Comparison of ENCODE assay signal across 9 cellular contexts in the genomic region with DNA sequence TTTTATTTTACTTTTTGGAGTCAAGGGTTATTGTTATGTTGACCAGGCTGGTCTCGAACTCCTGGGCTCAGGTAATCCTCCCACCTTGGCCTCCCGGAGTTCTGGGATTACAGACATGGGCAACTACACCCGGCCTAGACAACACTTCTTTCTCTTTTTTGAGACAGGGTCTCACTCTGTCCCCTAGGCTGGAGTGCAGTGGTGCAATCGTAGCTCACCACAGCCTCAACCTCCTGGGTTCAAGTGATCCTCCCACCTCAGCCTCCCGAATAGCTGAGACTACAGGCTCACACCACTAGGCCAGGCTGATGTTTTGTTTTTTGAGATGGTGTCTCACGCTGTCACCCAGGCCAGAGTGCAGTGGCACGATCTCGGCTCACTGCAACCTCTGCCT. TPM values are rescaled to one million over a fixed set of nuclear protein-coding genes. Genes with fewer than 3 reads are reported as not detected.
DNase-seq lines count a peak whose midpoint lies in the region; ATAC-seq, FAIRE-seq and TF ChIP-seq lines count a peak whose summit lies in the region.
"Not testable (repeated sequence)": the region's sequence is repeated elsewhere in the genome, so short reads cannot be mapped to it uniquely, and the experiment has no call there.
"Had no signal": no experiment of that assay in that cellular context is flagged by ENCODE, and none has a peak within 500 bp of the region (broad histone marks: within the 10 kb centered on the region; RNA-seq: fewer than 3 reads in every experiment).

No MANE protein-coding gene starts in this region.

- DNase-seq in CD8-positive, alpha-beta T cell; PC-9; activated B cell treated with CpG ODN at 0.5 μM for 24 hours; activated naive CD4-positive, alpha-beta T cell treated with anti-CD3 and anti-CD28 coated beads, Interleukin-2, amount 10 ng/mL, durations not matched to agents 7 days and 5 days; H1 (ENCODE audit: low read depth in 1 of 2, low spot score in 2 of 2); memory B cell (ENCODE audit: low spot score in 2 of 2); nephron progenitor cell; transverse colon: not testable (repeated sequence)

- H3K56ac ChIP-seq in H1 (replicated peaks; ENCODE audit: insufficient read length, low read depth, low read length) = not testable (repeated sequence)

- FAIRE-seq in H1 (lab: Jason Lieb, UNC) = not testable (repeated sequence)

- not testable (repeated sequence) for H3K9me2 ChIP-seq in PC-9 (ENCODE audit: insufficient read depth)

- not testable (repeated sequence) for H3K18ac ChIP-seq in H1 (ENCODE audit: extremely low read depth, low read length)

- not testable (repeated sequence) for H4K8ac ChIP-seq in H1 (ENCODE audit: extremely low read depth, insufficient read depth, low read length)

- WGBS in H1 (ENCODE audit: extremely low coverage in 1 of 2, insufficient coverage in 1 of 2, insufficient read length in 1 of 2, insufficient replicate concordance in 2 of 2, low coverage in 1 of 2, low lambda C conversion rate in 2 of 2, missing lambda C conversion rate in 1 of 2), 2 experiments = 87% methylated on average over 8 of the region's 8 CpGs; no CpG with 5 or more reads in 1 of the 2 experiments
- 81% methylated on average over 8 of the region's 8 CpGs; no CpG with 5 or more reads in 1 of the 2 donors for WGBS in transverse colon (ENCODE audit: low coverage in 1 of 2), 2 donors

- not testable (repeated sequence) for H3K9ac ChIP-seq in H1 (replicated peaks in 1 of 4; ENCODE audit: extremely low read depth in 1 of 4, low read depth in 3 of 4, low read length in 3 of 4)

- intact Hi-C loops in CD8-positive, alpha-beta T cell (cut with DNase I, micrococcal nuclease) = loop anchor here (2.0 to 10.0 kb wide), 8 partner anchors 15 to 469 kb away; partner anchors contain the start of genes MAP4K2 (in 2 of the 2), ZNHIT2 (in 2 of the 2), ARL2 (in 1 of the 2) and CDC42EP2 (in 1 of the 2)
- intact Hi-C loops in PC-9 (cut with micrococcal nuclease; ENCODE audit: unreplicated experiment) = loop anchor here (2.0 to 5.0 kb wide), 4 partner anchors 167 to 407 kb away; partner anchors contain the start of genes SNX15 and TM7SF2
- intact Hi-C loops in activated B cell treated with CpG ODN at 0.5 μM for 24 hours (cut with micrococcal nuclease) = loop anchor here (2.0 to 10.0 kb wide), 4 partner anchors 35 to 419 kb away; partner anchors contain the start of genes CAPN1, MEN1 and POLA2
- intact Hi-C loops in transverse colon (cut with DNase I; ENCODE audit: low total_unique reads) = loop anchor here (5.0 kb wide), 1 partner anchor 52 kb away; no protein-coding TSS in a partner anchor

- not testable (repeated sequence) for TF ChIP-seq EP300 in H1 (IDR thresholded peaks at IDR 0.05; ENCODE audit: borderline replicate concordance in 1 of 2, low read depth in 2 of 2, low read length in 2 of 2); transverse colon (IDR thresholded peaks at IDR 0.05; ENCODE audit: low read depth)

- H3K4ac ChIP-seq in H1 (replicated peaks; ENCODE audit: insufficient read length, low read depth, low read length) = not testable (repeated sequence)

- H3K4me3 ChIP-seq in CD8-positive, alpha-beta T cell (ENCODE audit: low read depth, low read length); PC-9; H1 (ENCODE audit: extremely low read depth in 1 of 4, insufficient read depth in 2 of 4, low read depth in 3 of 4, low read length in 4 of 4); transverse colon: not testable (repeated sequence)

- H3K4me1 Mint-ChIP-seq in CD8-positive, alpha-beta T cell (ENCODE audit: low read depth) = peaks cover 46% of the 10 kb centered on the region
- H3K4me1 Mint-ChIP-seq in activated B cell treated with CpG ODN at 0.5 μM for 24 hours (peaks cover 50% of the 10 kb centered on the region), memory B cell (peaks cover 31% of the 10 kb centered on the region), nephron progenitor cell (peaks cover 35% of the 10 kb centered on the region)
- peaks cover 57% of the 10 kb centered on the region for H3K4me1 Mint-ChIP-seq in activated naive CD4-positive, alpha-beta T cell treated with anti-CD3 and anti-CD28 coated beads, Interleukin-2, amount 10 ng/mL, durations not matched to agents 7 days and 5 days

- CTCF ChIA-PET in CD8-positive, alpha-beta T cell (lab: Charles Lee) = interaction anchor here (0.6 to 35.6 kb wide), 9 partner anchors 10 to 272 kb away, joined by 3 to 1398 read pairs (median 3); partner anchors contain the start of genes EHD1, RASGRP2 and ZNHIT2
- CTCF ChIA-PET in PC-9 (lab: Charles Lee) (interaction anchor here (0.6 kb wide), 2 partner anchors 52 to 265 kb away, joined by 3 to 4 read pairs; no protein-coding TSS in a partner anchor), activated B cell treated with CpG ODN at 0.5 μM for 24 hours (lab: Charles Lee) (interaction anchor here (1.6 to 12.6 kb wide), 7 partner anchors 10 to 157 kb away, joined by 8 to 310 read pairs (median 16); partner anchors contain the start of genes EHD1 and RASGRP2), H1 (lab: Charles Lee; ENCODE audit: partially characterized antibody) (interaction anchor here (0.6 to 32.3 kb wide), 13 partner anchors 15 to 493 kb away, joined by 3 to 1058 read pairs (median 10); partner anchors contain the start of genes ARL2, BATF2, EHD1 and MEN1)
- CTCF ChIA-PET in activated naive CD4-positive, alpha-beta T cell treated with anti-CD3 and anti-CD28 coated beads, Interleukin-2, amount 10 ng/mL, durations not matched to agents 7 days and 5 days (lab: Charles Lee) = interaction anchor here (0.9 to 16.4 kb wide), 9 partner anchors 17 to 470 kb away, joined by 3 to 592 read pairs (median 6); partner anchors contain the start of genes ARL2, BATF2, EHD1 and RASGRP2

- not testable (repeated sequence) for H3K79me1 ChIP-seq in H1 (ENCODE audit: low read depth, low read length)

- not testable (repeated sequence) for H4K5ac ChIP-seq in H1 (ENCODE audit: insufficient read length, low read depth, low read length)

- not testable (repeated sequence) for H3K9me3 Mint-ChIP-seq in CD8-positive, alpha-beta T cell; activated B cell treated with CpG ODN at 0.5 μM for 24 hours; activated naive CD4-positive, alpha-beta T cell treated with anti-CD3 and anti-CD28 coated beads, Interleukin-2, amount 10 ng/mL, durations not matched to agents 7 days and 5 days; memory B cell; nephron progenitor cell

- peaks cover 67% of the 10 kb centered on the region; the same call in 1 of the 2 replicates for H3F3A ChIP-seq in PC-9 (ENCODE audit: insufficient read depth, low read depth)

- not testable (repeated sequence) for TF ChIP-seq POLR2A in H1 (IDR thresholded peaks at IDR 0.05; ENCODE audit: control extremely low read depth in 1 of 2, low read depth in 2 of 2, low read length in 2 of 2); transverse colon (IDR thresholded peaks at IDR 0.05)

- BruUV-seq in PC-9 (replicated peaks; lab: Mats Ljungman, UMichigan) = TSS peak; percentile 41

- not testable (repeated sequence) for H3K36me3 ChIP-seq in CD8-positive, alpha-beta T cell (ENCODE audit: insufficient read depth, low read length); PC-9 (ENCODE audit: low read depth); H1 (ENCODE audit: control insufficient read depth in 2 of 4, insufficient read depth in 4 of 4, low read length in 3 of 4); transverse colon

- H3K79me2 ChIP-seq in PC-9 (ENCODE audit: low read depth) = peaks cover 14% of the 10 kb centered on the region
- not testable (repeated sequence) for H3K79me2 ChIP-seq in H1 (ENCODE audit: control insufficient read depth in 1 of 2, insufficient read depth in 2 of 2, low read length in 2 of 2)

- peaks cover 49% of the 10 kb centered on the region for H3K4me1 ChIP-seq in CD8-positive, alpha-beta T cell (ENCODE audit: insufficient read depth, low read length)
- H3K4me1 ChIP-seq in PC-9 (replicated peaks; ENCODE audit: insufficient read depth) (peaks cover 68% of the 10 kb centered on the region), H1 (replicated peaks in 1 of 4; ENCODE audit: control insufficient read depth in 3 of 4, insufficient read depth in 4 of 4, low read length in 3 of 4) (peaks cover 0 to 35% (median 23%) of the 10 kb centered on the region in 4 experiments; a peak in 6 of 7 replicates), transverse colon (peaks cover 29 to 55% (median 38%) of the 10 kb centered on the region in 4 donors)

- H3K4me2 ChIP-seq in PC-9; H1 (ENCODE audit: insufficient read depth in 1 of 2, low read depth in 2 of 2, low read length in 2 of 2): not testable (repeated sequence)

- H3K4me3 Mint-ChIP-seq in CD8-positive, alpha-beta T cell = peak overlapping the region; percentile 88
- peak overlapping the region; percentile 78 for H3K4me3 Mint-ChIP-seq in activated B cell treated with CpG ODN at 0.5 μM for 24 hours
- peak overlapping the region; percentile 51 for H3K4me3 Mint-ChIP-seq in activated naive CD4-positive, alpha-beta T cell treated with anti-CD3 and anti-CD28 coated beads, Interleukin-2, amount 10 ng/mL, durations not matched to agents 7 days and 5 days
- H3K4me3 Mint-ChIP-seq in memory B cell = peak overlapping the region; percentile 71
- peak overlapping the region; percentile 71 for H3K4me3 Mint-ChIP-seq in nephron progenitor cell

- ATAC-seq in CD8-positive, alpha-beta T cell; activated B cell treated with CpG ODN at 0.5 μM for 24 hours (ENCODE audit: low read depth); memory B cell (ENCODE audit: low read depth): not testable (repeated sequence)

- TF ChIP-seq CTCF in CD8-positive, alpha-beta T cell (IDR thresholded peaks at IDR 0.05); PC-9 (conservative IDR thresholded peaks at IDR 0.05); activated B cell treated with CpG ODN at 0.5 μM for 24 hours (IDR thresholded peaks at IDR 0.05); H1 (IDR thresholded peaks at IDR 0.05; ENCODE audit: control extremely low read depth in 1 of 3, insufficient read depth in 1 of 3, low read depth in 1 of 3, low read length in 3 of 3); nephron progenitor cell (IDR thresholded peaks at IDR 0.05); transverse colon (IDR thresholded peaks at IDR 0.05): not testable (repeated sequence)

- not testable (repeated sequence) for H2BK15ac ChIP-seq in H1 (ENCODE audit: low read length)

- not testable (repeated sequence) for H3K23ac ChIP-seq in H1 (ENCODE audit: insufficient read length)

- not testable (repeated sequence) for H3K14ac ChIP-seq in H1 (ENCODE audit: insufficient read length)

- H3K27ac ChIP-seq in CD8-positive, alpha-beta T cell (ENCODE audit: low read depth, low read length); PC-9; H1 (ENCODE audit: low read depth, low read length): not testable (repeated sequence)
- H3K27ac ChIP-seq in transverse colon = peak overlapping the region in 3 of 4 donors; percentile 1 to 90 (median 89)

- not testable (repeated sequence) for H3K36me3 Mint-ChIP-seq in CD8-positive, alpha-beta T cell; activated B cell treated with CpG ODN at 0.5 μM for 24 hours (ENCODE audit: low read depth); activated naive CD4-positive, alpha-beta T cell treated with anti-CD3 and anti-CD28 coated beads, Interleukin-2, amount 10 ng/mL, durations not matched to agents 7 days and 5 days; memory B cell; nephron progenitor cell (ENCODE audit: low read depth)

- H3K27me3 Mint-ChIP-seq in CD8-positive, alpha-beta T cell (ENCODE audit: low read depth); activated B cell treated with CpG ODN at 0.5 μM for 24 hours; activated naive CD4-positive, alpha-beta T cell treated with anti-CD3 and anti-CD28 coated beads, Interleukin-2, amount 10 ng/mL, durations not matched to agents 7 days and 5 days; memory B cell: not testable (repeated sequence)
- peaks cover 10% of the 10 kb centered on the region for H3K27me3 Mint-ChIP-seq in nephron progenitor cell (ENCODE audit: low read depth, poor library complexity)

- TF ChIP-seq RAD21 in H1 (IDR thresholded peaks at IDR 0.05 in 1 of 2, conservative IDR thresholded peaks at IDR 0.05 in 1 of 2; ENCODE audit: low read depth in 2 of 2, low read length in 2 of 2) = not testable (repeated sequence)

- not testable (repeated sequence) for H3K9me3 ChIP-seq in CD8-positive, alpha-beta T cell (ENCODE audit: low read length); PC-9 (ENCODE audit: insufficient read depth, low read depth); H1 (ENCODE audit: insufficient read depth in 2 of 2, low read depth in 1 of 2, low read length in 1 of 2); transverse colon

- H3K27ac Mint-ChIP-seq in CD8-positive, alpha-beta T cell; activated naive CD4-positive, alpha-beta T cell treated with anti-CD3 and anti-CD28 coated beads, Interleukin-2, amount 10 ng/mL, durations not matched to agents 7 days and 5 days; nephron progenitor cell: not testable (repeated sequence)
- H3K27ac Mint-ChIP-seq in activated B cell treated with CpG ODN at 0.5 μM for 24 hours = peak overlapping the region; percentile 24
- H3K27ac Mint-ChIP-seq in memory B cell = peak overlapping the region; percentile 24

- H2BK5ac ChIP-seq in H1 (ENCODE audit: low read depth, low read length) = not testable (repeated sequence)

- H2BK20ac ChIP-seq in H1 (ENCODE audit: low read length) = not testable (repeated sequence)

- H4K91ac ChIP-seq in H1 (replicated peaks; ENCODE audit: insufficient read length, low read length) = not testable (repeated sequence)

- not testable (repeated sequence) for H2AK5ac ChIP-seq in H1 (ENCODE audit: low read depth, low read length)

- POLR2A ChIA-PET in CD8-positive, alpha-beta T cell (lab: Charles Lee) = interaction anchor here (1.2 to 23.9 kb wide), 4 partner anchors 35 to 276 kb away, joined by 3 to 810 read pairs (median 12); partner anchors contain the start of genes EHD1, FAU, MEN1 and SF1
- POLR2A ChIA-PET in PC-9 (lab: Charles Lee; ENCODE audit: unreplicated experiment) (interaction anchor here (0.7 kb wide), 1 partner anchor 267 kb away, joined by 21 read pairs; no protein-coding TSS in a partner anchor), activated B cell treated with CpG ODN at 0.5 μM for 24 hours (lab: Charles Lee) (interaction anchor here (0.8 to 27.6 kb wide), 5 partner anchors 19 to 416 kb away, joined by 5 to 1194 read pairs (median 8); partner anchors contain the start of genes EHD1, POLA2, RASGRP2 and SF1), H1 (lab: Charles Lee; ENCODE audit: partially characterized antibody) (interaction anchor here (25.7 kb wide), 1 partner anchor 39 kb away, joined by 408 read pairs; the partner anchor contains the start of gene EHD1)

- H3K27me3 ChIP-seq in CD8-positive, alpha-beta T cell (ENCODE audit: insufficient read depth, low read length); PC-9 (ENCODE audit: insufficient read depth, low read depth); H1 (replicated peaks in 1 of 4; ENCODE audit: control insufficient read depth in 3 of 4, extremely low read depth in 1 of 4, insufficient read depth in 3 of 4, low read length in 3 of 4); transverse colon: not testable (repeated sequence)

- in situ Hi-C loops in transverse colon (cut with MboI; ENCODE audit: low pct_ligation_motif_present in 1 of 4, low pct_unique_long_range_greater_than_20kb in 1 of 4, low sequenced_read_pairs in 3 of 4) = loop anchor here (5.0 to 10.0 kb wide), 3 partner anchors 37 to 49 kb away; no protein-coding TSS in a partner anchor

- H4K20me1 ChIP-seq in PC-9 (ENCODE audit: insufficient read depth); H1 (replicated peaks in 1 of 2; ENCODE audit: control insufficient read depth in 1 of 2, insufficient read depth in 2 of 2, low read length in 2 of 2): not testable (repeated sequence)

- H2BK120ac ChIP-seq in H1 (replicated peaks; ENCODE audit: low read depth, low read length) = not testable (repeated sequence)

- peak overlapping the region; percentile 50; the same call in 1 of the 2 replicates for H2BK12ac ChIP-seq in H1 (ENCODE audit: low read depth, low read length)

- H2AFZ ChIP-seq in PC-9; H1 (ENCODE audit: low read length): not testable (repeated sequence)

- H3K23me2 ChIP-seq in H1 (ENCODE audit: low read depth, low read length) = not testable (repeated sequence)

RNA-seq across cellular contexts. Expression of gene CDC42BPG, which starts 1.3 kb away (rescaled TPM):
- 1 to 10 TPM; 6.5 to 7.9 TPM for total RNA-seq in CD8-positive, alpha-beta T cell
- total RNA-seq in PC-9 (2021) (31.3 and 33.8 TPM in 2 replicates), activated B cell treated with CpG ODN at 0.5 μM for 24 hours (2.2 and 3.7 TPM in 2 replicates), transverse colon (10 to 100 TPM; 32.6 to 82.3 (median 46.9) TPM)
- 10.6 and 12.3 TPM in 2 replicates for total RNA-seq in H1 (2021; fragmentation: NEBNext Ultra II Directional; extraction: Animal tissue kit (Norgen Biotek cat#: 25700))
- 3.7 and 6.7 TPM in 2 replicates for polyA plus RNA-seq in H1 (2011; rRNA removed)
- polyA plus RNA-seq in H1 (2011; cell fraction: cytosol; rRNA removed) = 5.9 TPM
- polyA plus RNA-seq in H1 (2011; cell fraction: nucleus; rRNA removed) = 27.1 TPM
- polyA plus RNA-seq in H1 (2012, experiment 1 of 2) = 6.2 to 12.1 TPM (median 10.3 TPM) in 4 replicates
- polyA plus RNA-seq in H1 (2012, experiment 2 of 2) = 4.7 TPM
- 4.8 TPM for polyA plus RNA-seq in H1 (2013, experiment 1 of 2)
- 3.8 TPM for polyA plus RNA-seq in H1 (2013, experiment 2 of 2)
- polyA minus RNA-seq in H1 (2011; rRNA and poly(A)+ RNA removed) = 4.5 and 4.9 TPM in 2 replicates
- polyA minus RNA-seq in H1 (2011; cell fraction: cytosol; rRNA and poly(A)+ RNA removed) = 7.4 TPM
- 20.2 TPM for polyA minus RNA-seq in H1 (2011; cell fraction: nucleus; rRNA and poly(A)+ RNA removed)
- polyA plus RNA-seq: CD14-positive monocyte had no signal

RNA-seq across cellular contexts. Expression of gene EHD1, which starts 32.7 kb away (rescaled TPM):
- 100 to 1,000 TPM; 187 to 212 TPM for total RNA-seq in CD8-positive, alpha-beta T cell
- total RNA-seq in PC-9 (2021) = 110 and 134 TPM in 2 replicates
- 357 and 360 TPM in 2 replicates for total RNA-seq in activated B cell treated with CpG ODN at 0.5 μM for 24 hours
- total RNA-seq in H1 (2021; fragmentation: NEBNext Ultra II Directional; extraction: Animal tissue kit (Norgen Biotek cat#: 25700)) = 36.9 and 42.9 TPM in 2 replicates
- 31.5 and 54.0 TPM in 2 replicates for polyA plus RNA-seq in H1 (2011; rRNA removed)
- polyA plus RNA-seq in H1 (2011; cell fraction: cytosol; rRNA removed) = 33.1 TPM
- polyA plus RNA-seq in H1 (2011; cell fraction: nucleus; rRNA removed) = 38.0 TPM
- 22.9 to 33.8 TPM (median 30.9 TPM) in 4 replicates for polyA plus RNA-seq in H1 (2012, experiment 1 of 2)
- polyA plus RNA-seq in H1 (2012, experiment 2 of 2) = 28.9 TPM
- 19.7 TPM for polyA plus RNA-seq in H1 (2013, experiment 1 of 2)
- polyA plus RNA-seq in H1 (2013, experiment 2 of 2) = 17.7 TPM
- polyA minus RNA-seq in H1 (2011; rRNA and poly(A)+ RNA removed) = 24.7 and 48.1 TPM in 2 replicates
- 28.1 TPM for polyA minus RNA-seq in H1 (2011; cell fraction: cytosol; rRNA and poly(A)+ RNA removed)
- polyA minus RNA-seq in H1 (2011; cell fraction: nucleus; rRNA and poly(A)+ RNA removed) = 22.0 TPM
- 100 to 1,000 TPM in 2 of 4 donors, 10 to 100 TPM in 2; 67.9 to 202 (median 116) TPM for total RNA-seq in transverse colon

RNA-seq across cellular contexts. Expression of gene MEN1, which starts 35.4 kb away (rescaled TPM):
- 10 to 100 TPM; 17.6 to 19.1 TPM for total RNA-seq in CD8-positive, alpha-beta T cell
- total RNA-seq in PC-9 (2021) (48.7 and 61.6 TPM in 2 replicates), activated B cell treated with CpG ODN at 0.5 μM for 24 hours (35.1 and 44.6 TPM in 2 replicates), transverse colon (10 to 100 TPM; 19.5 to 30.3 (median 25.4) TPM)
- total RNA-seq in H1 (2021; fragmentation: NEBNext Ultra II Directional; extraction: Animal tissue kit (Norgen Biotek cat#: 25700)) = 56.3 and 56.9 TPM in 2 replicates
- polyA plus RNA-seq in H1 (2011; rRNA removed) = 47.2 and 78.5 TPM in 2 replicates
- polyA plus RNA-seq in H1 (2011; cell fraction: cytosol; rRNA removed) = 43.0 TPM
- polyA plus RNA-seq in H1 (2011; cell fraction: nucleus; rRNA removed) = 97.2 TPM
- polyA plus RNA-seq in H1 (2012, experiment 1 of 2) = 37.5 to 59.8 TPM (median 54.2 TPM) in 4 replicates
- polyA plus RNA-seq in H1 (2012, experiment 2 of 2) = 53.7 TPM
- polyA plus RNA-seq in H1 (2013, experiment 1 of 2) = 63.6 TPM
- 66.9 TPM for polyA plus RNA-seq in H1 (2013, experiment 2 of 2)
- polyA minus RNA-seq in H1 (2011; rRNA and poly(A)+ RNA removed) = 22.9 and 27.9 TPM in 2 replicates
- 32.7 TPM for polyA minus RNA-seq in H1 (2011; cell fraction: cytosol; rRNA and poly(A)+ RNA removed)
- polyA minus RNA-seq in H1 (2011; cell fraction: nucleus; rRNA and poly(A)+ RNA removed) = 27.2 TPM

RNA-seq across cellular contexts. Expression of gene MAP4K2, which starts 42.7 kb away (rescaled TPM):
- 10 to 100 TPM; 56.2 to 60.1 TPM for total RNA-seq in CD8-positive, alpha-beta T cell
- total RNA-seq in PC-9 (2021) = 32.6 and 34.3 TPM in 2 replicates
- 69.1 and 73.6 TPM in 2 replicates for total RNA-seq in activated B cell treated with CpG ODN at 0.5 μM for 24 hours
- total RNA-seq in H1 (2021; fragmentation: NEBNext Ultra II Directional; extraction: Animal tissue kit (Norgen Biotek cat#: 25700)) = 20.7 and 24.0 TPM in 2 replicates
- 20.1 and 25.3 TPM in 2 replicates for polyA plus RNA-seq in H1 (2011; rRNA removed)
- 22.2 TPM for polyA plus RNA-seq in H1 (2011; cell fraction: cytosol; rRNA removed)
- polyA plus RNA-seq in H1 (2011; cell fraction: nucleus; rRNA removed) = 54.2 TPM
- 14.0 to 19.1 TPM (median 15.9 TPM) in 4 replicates for polyA plus RNA-seq in H1 (2012, experiment 1 of 2)
- polyA plus RNA-seq in H1 (2012, experiment 2 of 2) = 12.9 TPM
- 11.2 TPM for polyA plus RNA-seq in H1 (2013, experiment 1 of 2)
- polyA plus RNA-seq in H1 (2013, experiment 2 of 2) = 12.0 TPM
- 18.5 and 20.3 TPM in 2 replicates for polyA minus RNA-seq in H1 (2011; rRNA and poly(A)+ RNA removed)
- 11.0 TPM for polyA minus RNA-seq in H1 (2011; cell fraction: cytosol; rRNA and poly(A)+ RNA removed)
- 11.6 TPM for polyA minus RNA-seq in H1 (2011; cell fraction: nucleus; rRNA and poly(A)+ RNA removed)
- 100 to 1,000 TPM in 2 of 4 donors, 10 to 100 TPM in 2; 10.1 to 369 (median 90.9) TPM for total RNA-seq in transverse colon
